14 cellular contexts compared by ENCODE assay signal in genomic region chr6:63759605-63760004, GRCh38.
A peak's percentile ranks its signal among the peaks of the same experiment; 100 is the strongest.
DNase-seq lines count a peak whose midpoint lies in the region; ATAC-seq, FAIRE-seq and TF ChIP-seq lines count a peak whose summit lies in the region.
"Had no signal": no experiment of that assay in that cellular context is flagged by ENCODE, and none has a peak within 500 bp of the region (broad histone marks: within the 10 kb centered on the region; RNA-seq: fewer than 3 reads in every experiment).

No MANE protein-coding gene starts in this region.

- DNase-seq in GM10266 (ENCODE audit: extremely low spot score) (no peak), astrocyte of the cerebellum (ENCODE audit: low read depth) (no peak), right lobe of liver (no peak), iPS-NIHi7 (ENCODE audit: extremely low spot score) (no peak), kidney (no peak)
- no peak for DNase-seq in activated CD8-positive, alpha-beta memory T cell treated with anti-CD3 and anti-CD28 coated beads, Interleukin-2, amount 50 U/mL, for 48 hours
- DNase-seq: EL, NCI-H1092 treated with DMSO at 0.1 percent for 48 hours, NCI-H1694 treated with DMSO at 0.1 percent for 48 hours, NCI-H446 treated with DMSO at 0.1 percent for 48 hours, NCI-H82, SJCRH30 had no signal

- H3K9ac ChIP-seq in kidney (ENCODE audit: low read length in 2 of 2), result no peak overlapping the region

- H3K36me3 ChIP-seq in right lobe of liver, result no peaks in the 10 kb centered on the region
- H3K36me3 ChIP-seq in kidney (ENCODE audit: control insufficient read depth in 1 of 2, insufficient read depth in 2 of 2, low read length in 2 of 2), result no peaks in the 10 kb centered on the region
- H3K36me3 ChIP-seq: SJCRH30 had no signal

- intact Hi-C loops in right lobe of liver (cut with DNase I) (loop anchor here in 1 of 2 donors (10.0 kb wide), 1 partner anchor 165 kb away; no protein-coding TSS in a partner anchor), kidney (cut with DNase I) (loop anchor here (10.0 kb wide), 1 partner anchor 165 kb away; no protein-coding TSS in a partner anchor)

- in situ Hi-C loops in astrocyte of the cerebellum (cut with HindIII; ENCODE audit: low sequenced_read_pairs), result no loop called here

- H3K27me3 ChIP-seq in right lobe of liver, result no peaks in the 10 kb centered on the region
- H3K27me3 ChIP-seq: SJCRH30 had no signal

- no peak for TF ChIP-seq POLR2A in right lobe of liver (IDR thresholded peaks at IDR 0.05)

- H3K27ac ChIP-seq in right lobe of liver, result no peak overlapping the region
- H3K27ac ChIP-seq in kidney (ENCODE audit: low read depth in 2 of 2, low read length in 2 of 2), result no peak overlapping the region
- H3K27ac ChIP-seq: SJCRH30 had no signal

- FAIRE-seq in kidney (lab: Jason Lieb, UNC), result no peak
- FAIRE-seq: HTR-8/SVneo had no signal

- peak; percentile 49 to 64 (median 52) for ATAC-seq in right lobe of liver

- TF ChIP-seq CTCF in GM10266 (IDR thresholded peaks at IDR 0.05; ENCODE audit: control insufficient read depth, insufficient read depth, low read depth, missing control alignments) (peak; percentile 10), LNCAP (IDR thresholded peaks at IDR 0.05) (peak; percentile 18; the same call in 1 of the 2 replicates), astrocyte of the cerebellum (IDR thresholded peaks at IDR 0.05; ENCODE audit: low read depth, low read length, missing control alignments) (peak; percentile 7), right lobe of liver (IDR thresholded peaks at IDR 0.05) (peak; percentile 9 to 33 (median 22)), kidney (IDR thresholded peaks at IDR 0.05; ENCODE audit: borderline replicate concordance, extremely low read depth, insufficient read depth) (no peak)

- H3K9me3 ChIP-seq in right lobe of liver (peaks cover 0 to 4% (median 0%) of the 10 kb centered on the region in 4 donors), kidney (ENCODE audit: control insufficient read depth in 1 of 2, low read length in 2 of 2) (no peaks in the 10 kb centered on the region)
- H3K9me3 ChIP-seq: SJCRH30 had no signal

- H3K4me3 ChIP-seq in astrocyte of the cerebellum (ENCODE audit: low read depth, low read length), result no peak overlapping the region
- H3K4me3 ChIP-seq in right lobe of liver, result no peak overlapping the region
- no peak overlapping the region for H3K4me3 ChIP-seq in kidney (ENCODE audit: low read length in 2 of 2)
- H3K4me3 ChIP-seq: SJCRH30 had no signal

- H3K4me1 ChIP-seq in right lobe of liver (no peaks in the 10 kb centered on the region), kidney (ENCODE audit: control insufficient read depth in 1 of 2, insufficient read depth in 1 of 2, low read depth in 1 of 2, low read length in 2 of 2) (no peaks in the 10 kb centered on the region)
- H3K4me1 ChIP-seq: SJCRH30 had no signal
